Comparison of ENCODE assay signal across 8 cellular contexts in genomic region chr2:220533485-220533884, GRCh38.
DNase-seq lines count a peak whose midpoint lies in the region; ATAC-seq, FAIRE-seq and TF ChIP-seq lines count a peak whose summit lies in the region.

No MANE protein-coding gene starts in this region.

- H4K20me1 ChIP-seq in mammary epithelial cell (ENCODE audit: insufficient read depth, low read length), result no peaks in the 10 kb centered on the region

- H3K36me3 ChIP-seq in mammary epithelial cell (ENCODE audit: insufficient read depth, low read length), result no peaks in the 10 kb centered on the region
- H3K36me3 ChIP-seq in spleen, result no peaks in the 10 kb centered on the region

- no peak overlapping the region for H2AFZ ChIP-seq in mammary epithelial cell (ENCODE audit: low read depth, low read length)

- H3K4me1 ChIP-seq in mammary epithelial cell (ENCODE audit: insufficient read depth, low read length) (peaks cover 3% of the 10 kb centered on the region), spleen (no peaks in the 10 kb centered on the region)

- H3K27ac ChIP-seq in mammary epithelial cell (ENCODE audit: insufficient read depth, low read depth, low read length), result no peak overlapping the region
- no peak overlapping the region for H3K27ac ChIP-seq in spleen
- no peak overlapping the region for H3K27ac ChIP-seq in substantia nigra (ENCODE audit: low read depth, low read length, poor library complexity, severe bottlenecking)

- FAIRE-seq in urothelium cell line (lab: Jason Lieb, UNC), result peak; percentile 13

- DNase-seq in AG10803 (ENCODE audit: low read depth) (peak; percentile 31), mammary epithelial cell (peak; percentile 63), urothelium cell line (ENCODE audit: low spot score) (peak; percentile 67), head of caudate nucleus (no peak), spleen (no peak), substantia nigra (lab: John Stamatoyannopoulos, UW) (no peak)

- TF ChIP-seq CTCF in AG10803 (conservative IDR thresholded peaks at IDR 0.05; ENCODE audit: low read length) (peak; percentile 38), mammary epithelial cell (conservative IDR thresholded peaks at IDR 0.05 in 1 of 2, IDR thresholded peaks at IDR 0.05 in 1 of 2; ENCODE audit: extremely low read depth in 1 of 2, insufficient read depth in 1 of 2, low read depth in 1 of 2, low read length in 2 of 2) (peak; percentile 42 to 52), spleen (IDR thresholded peaks at IDR 0.05 in 8 of 11, conservative IDR thresholded peaks at IDR 0.05 in 3 of 11) (peak in 1 of 11 experiments; percentile 24)

- H3K4me2 ChIP-seq in mammary epithelial cell (ENCODE audit: insufficient read depth, low read depth, low read length), result no peak overlapping the region

- H3K9me3 ChIP-seq in mammary epithelial cell (replicated peaks; ENCODE audit: insufficient read depth, low read length), result peaks cover 3% of the 10 kb centered on the region
- peaks cover 0 to 27% (median 16%) of the 10 kb centered on the region in 8 donors for H3K9me3 ChIP-seq in spleen

- TF ChIP-seq POLR2A in spleen (IDR thresholded peaks at IDR 0.05), result no peak

- no peaks in the 10 kb centered on the region for H3K79me2 ChIP-seq in mammary epithelial cell (ENCODE audit: insufficient read depth, low read length)

- ATAC-seq in GM19351 (IDR thresholded peaks at IDR 0.05; ENCODE audit: unreplicated experiment) (peak; percentile 99), HG03558 (IDR thresholded peaks at IDR 0.05; ENCODE audit: extremely low read depth, unreplicated experiment) (peak; percentile 87)

- BruUV-seq in mammary epithelial cell (replicated peaks; lab: Mats Ljungman, UMichigan), result no TSS peak

- in situ Hi-C loops in mammary epithelial cell (cut with MboI; ENCODE audit: low sequenced_read_pairs in 2 of 2), result no loop called here

- intact Hi-C loops in mammary epithelial cell (cut with micrococcal nuclease), result no loop called here
- intact Hi-C loops in head of caudate nucleus (cut with DNase I), result no loop called here
- intact Hi-C loops in spleen (cut with DNase I; ENCODE audit: low total_unique reads), result no loop called here

- H3K27me3 ChIP-seq in mammary epithelial cell (ENCODE audit: insufficient read depth, low read length) (no peaks in the 10 kb centered on the region), spleen (replicated peaks in 1 of 7) (no peaks in the 10 kb centered on the region)

- CTCF ChIA-PET in mammary epithelial cell (lab: Charles Lee; ENCODE audit: low non-redundant PET), result interaction anchor here (0.6 to 0.7 kb wide), 3 partner anchors 314 to 701 kb away, joined by 3 to 6 read pairs (median 4); no protein-coding TSS in a partner anchor

- H3K9ac ChIP-seq in mammary epithelial cell (ENCODE audit: insufficient read depth, low read length), result no peak overlapping the region

- H3K4me3 ChIP-seq in AG10803 (ENCODE audit: low read length), result no peak overlapping the region
- H3K4me3 ChIP-seq in mammary epithelial cell (replicated peaks in 1 of 3; ENCODE audit: insufficient read depth in 1 of 3, low read depth in 2 of 3, low read length in 3 of 3), result no peak overlapping the region
- no peak overlapping the region for H3K4me3 ChIP-seq in spleen

- 75% methylated on average over 2 of the region's 2 CpGs for WGBS in mammary epithelial cell (ENCODE audit: low coverage, missing lambda C conversion rate)
- 63 to 87% (median 67%) methylated on average over 2 of the region's 2 CpGs for WGBS in spleen, 5 donors

- dilution Hi-C loops in mammary epithelial cell (cut with HindIII; ENCODE audit: low sequenced_read_pairs), result no loop called here

Comparison
In these comparisons a context has a peak if more than half of its experiments do, and no peak if none do; other contexts are left out.
1. DNase-seq: peak in AG10803 (single experiment), mammary epithelial cell (single experiment) and urothelium cell line (single experiment); none in head of caudate nucleus (0 of 42), spleen (single experiment) and substantia nigra (0 of 49).